Comparison of ENCODE assay signal across 12 cellular contexts in genomic region chr2:46334389-46335345, GRCh38. TPM values are rescaled to one million over a fixed set of nuclear protein-coding genes. Genes with fewer than 3 reads are reported as not detected.
DNase-seq lines count a peak whose midpoint lies in the region; ATAC-seq and TF ChIP-seq lines count a peak whose summit lies in the region.
"Had no signal": no experiment of that assay in that cellular context is flagged by ENCODE, and none has a peak within 500 bp of the region (broad histone marks: within the 10 kb centered on the region; RNA-seq: fewer than 3 reads in every experiment).

No MANE protein-coding gene starts in this region.

- DNase-seq in foreskin melanocyte: peak; percentile 82
- peak; percentile 76 for DNase-seq in retinal pigment epithelial cell (ENCODE audit: low read depth)
- no peak for DNase-seq in NCI-H774 (lab: John Stamatoyannopoulos, UW)
- DNase-seq in activated CD4-positive, alpha-beta memory T cell treated with anti-CD3 and anti-CD28 coated beads, Interleukin-2, amount 10 ng/mL, durations not matched to agents 7 days and 5 days: no peak
- DNase-seq: NCI-H526 treated with DMSO at 0.1 percent for 48 hours had no signal

- H3K4me1 Mint-ChIP-seq in activated CD4-positive, alpha-beta memory T cell treated with anti-CD3 and anti-CD28 coated beads, Interleukin-2, amount 10 ng/mL, durations not matched to agents 7 days and 5 days: peaks cover 18% of the 10 kb centered on the region

- ATAC-seq in HG03469 (IDR thresholded peaks at IDR 0.05; ENCODE audit: unreplicated experiment): no peak
- ATAC-seq in GM18505 (IDR thresholded peaks at IDR 0.05; ENCODE audit: unreplicated experiment): no peak
- ATAC-seq: left lobe of liver had no signal

- POLR2A ChIA-PET in activated CD4-positive, alpha-beta memory T cell treated with anti-CD3 and anti-CD28 coated beads, Interleukin-2, amount 10 ng/mL, durations not matched to agents 7 days and 5 days (lab: Charles Lee): no interaction called here

- H3K9me3 Mint-ChIP-seq in activated CD4-positive, alpha-beta memory T cell treated with anti-CD3 and anti-CD28 coated beads, Interleukin-2, amount 10 ng/mL, durations not matched to agents 7 days and 5 days: no peaks in the 10 kb centered on the region
- H3K9me3 Mint-ChIP-seq: stimulated activated naive CD8-positive, alpha-beta T cell treated with anti-CD3 and anti-CD28 coated beads, Interleukin-15, Interleukin-2, amounts not matched to agents 100 ng/mL and 50 ng/mL, for 24 hours had no signal

- CTCF ChIA-PET in activated CD4-positive, alpha-beta memory T cell treated with anti-CD3 and anti-CD28 coated beads, Interleukin-2, amount 10 ng/mL, durations not matched to agents 7 days and 5 days (lab: Charles Lee): interaction anchor here (1.1 to 1.2 kb wide), 2 partner anchors 29 to 272 kb away, joined by 3 read pairs; no protein-coding TSS in a partner anchor

- TF ChIP-seq CTCF in C4-2B (conservative IDR thresholded peaks at IDR 0.05): no peak
- TF ChIP-seq CTCF in VCaP (conservative IDR thresholded peaks at IDR 0.05): no peak
- TF ChIP-seq CTCF in retinal pigment epithelial cell (conservative IDR thresholded peaks at IDR 0.05; ENCODE audit: low read depth, low read length): no peak

- H3K27ac ChIP-seq in C4-2B (peak overlapping the region; percentile 75), VCaP (peak overlapping the region; percentile 84)

- peak overlapping the region; percentile 0 for H3K4me3 ChIP-seq in retinal pigment epithelial cell (ENCODE audit: low read length)
- H3K4me3 ChIP-seq: HAP-1 had no signal

- peaks cover 8% of the 10 kb centered on the region for H3K27me3 Mint-ChIP-seq in activated CD4-positive, alpha-beta memory T cell treated with anti-CD3 and anti-CD28 coated beads, Interleukin-2, amount 10 ng/mL, durations not matched to agents 7 days and 5 days

- TF ChIP-seq POLR2A in GM18505 (IDR thresholded peaks at IDR 0.05; ENCODE audit: borderline replicate concordance, extremely low read depth, insufficient read depth, insufficient read length): no peak

- H3K27ac Mint-ChIP-seq in activated CD4-positive, alpha-beta memory T cell treated with anti-CD3 and anti-CD28 coated beads, Interleukin-2, amount 10 ng/mL, durations not matched to agents 7 days and 5 days: no peak overlapping the region
- H3K27ac Mint-ChIP-seq: stimulated activated naive CD8-positive, alpha-beta T cell treated with anti-CD3 and anti-CD28 coated beads, Interleukin-15, Interleukin-2, amounts not matched to agents 100 ng/mL and 50 ng/mL, for 24 hours had no signal

- H3K36me3 Mint-ChIP-seq in activated CD4-positive, alpha-beta memory T cell treated with anti-CD3 and anti-CD28 coated beads, Interleukin-2, amount 10 ng/mL, durations not matched to agents 7 days and 5 days (ENCODE audit: low read depth): no peaks in the 10 kb centered on the region

- no peak overlapping the region for H3K4me3 Mint-ChIP-seq in activated CD4-positive, alpha-beta memory T cell treated with anti-CD3 and anti-CD28 coated beads, Interleukin-2, amount 10 ng/mL, durations not matched to agents 7 days and 5 days
- H3K4me3 Mint-ChIP-seq: stimulated activated naive CD8-positive, alpha-beta T cell treated with anti-CD3 and anti-CD28 coated beads, Interleukin-15, Interleukin-2, amounts not matched to agents 100 ng/mL and 50 ng/mL, for 24 hours had no signal

RNA-seq across cellular contexts. Expression of gene EPAS1, which starts 37.5 kb away (rescaled TPM):
- total RNA-seq in activated CD4-positive, alpha-beta memory T cell treated with anti-CD3 and anti-CD28 coated beads, Interleukin-2, amount 10 ng/mL, durations not matched to agents 7 days and 5 days: 10 to 100 TPM; 76.3 to 79.0 TPM

Comparison
In these comparisons a context has a peak if more than half of its experiments do, and no peak if none do; other contexts are left out.
1. DNase-seq: peak in foreskin melanocyte (single experiment) and retinal pigment epithelial cell (single experiment); none in NCI-H774 (single experiment) and activated CD4-positive, alpha-beta memory T cell treated with anti-CD3 and anti-CD28 coated beads, Interleukin-2, amount 10 ng/mL, durations not matched to agents 7 days and 5 days (single experiment).